In genomic region chr21:17784604-17785402, GRCh38 we compare ENCODE assay signal across 9 cellular contexts. TPM values are rescaled to one million over a fixed set of nuclear protein-coding genes. Genes with fewer than 3 reads are reported as not detected.
DNase-seq lines count a peak whose midpoint lies in the region; ATAC-seq, FAIRE-seq and TF ChIP-seq lines count a peak whose summit lies in the region.
"Had no signal": no experiment of that assay in that cellular context is flagged by ENCODE, and none has a peak within 500 bp of the region (broad histone marks: within the 10 kb centered on the region; RNA-seq: fewer than 3 reads in every experiment).

No MANE protein-coding gene starts in this region.

- no peaks in the 10 kb centered on the region for H4K20me1 ChIP-seq in KMS-11 (ENCODE audit: insufficient read depth)

- H3K9me3 ChIP-seq in gastroesophageal sphincter, result no peaks in the 10 kb centered on the region

- H3K27me3 Mint-ChIP-seq in central memory CD8-positive, alpha-beta T cell, result no peaks in the 10 kb centered on the region

- peak; percentile 49 for ATAC-seq in GM21526 (IDR thresholded peaks at IDR 0.05; ENCODE audit: low FRiP score, unreplicated experiment)
- ATAC-seq in central memory CD8-positive, alpha-beta T cell (replicated peaks; ENCODE audit: extremely low read depth, poor library complexity, severe bottlenecking), result no peak
- ATAC-seq in gastroesophageal sphincter, result no peak

- H3K27ac Mint-ChIP-seq in central memory CD8-positive, alpha-beta T cell (ENCODE audit: low read depth), result peak overlapping the region; percentile 93

- H3K4me3 ChIP-seq in KMS-11 (IDR thresholded peaks at IDR 0.05; ENCODE audit: insufficient read depth, low read depth, low read length) (no peak overlapping the region), gastroesophageal sphincter (no peak overlapping the region)
- H3K4me3 ChIP-seq: cardiac muscle cell had no signal

- WGBS in gastroesophageal sphincter (ENCODE audit: low coverage in 1 of 2), 2 donors, result 73 to 81% methylated on average over 6 of the region's 6 CpGs

- no peak for TF ChIP-seq EP300 in gastroesophageal sphincter (IDR thresholded peaks at IDR 0.05)

- H3K9me3 Mint-ChIP-seq in central memory CD8-positive, alpha-beta T cell, result peaks cover 5% of the 10 kb centered on the region

- peaks cover 17% of the 10 kb centered on the region for H3K36me3 Mint-ChIP-seq in central memory CD8-positive, alpha-beta T cell (ENCODE audit: insufficient read depth)

- H3K27me3 ChIP-seq in KMS-11 (ENCODE audit: insufficient read depth, low read depth) (no peaks in the 10 kb centered on the region), gastroesophageal sphincter (no peaks in the 10 kb centered on the region)
- H3K27me3 ChIP-seq: cardiac muscle cell had no signal

- DNase-seq in GM12891 (ENCODE audit: insufficient read length, low spot score) (no peak), NCI-H1048 (lab: John Stamatoyannopoulos, UW) (no peak), DMS 273 treated with DMSO at 0.1 percent for 48 hours (lab: John Stamatoyannopoulos, UW) (no peak), cortex of kidney (lab: John Stamatoyannopoulos, UW) (no peak)
- no peak for DNase-seq in central memory CD8-positive, alpha-beta T cell (ENCODE audit: low spot score in 2 of 2)

- H3K4me1 Mint-ChIP-seq in central memory CD8-positive, alpha-beta T cell, result peaks cover 94% of the 10 kb centered on the region

- no peaks in the 10 kb centered on the region for H3K79me2 ChIP-seq in KMS-11 (ENCODE audit: insufficient read depth, low read depth)

- H3K36me3 ChIP-seq in KMS-11 (ENCODE audit: insufficient read depth) (no peaks in the 10 kb centered on the region), gastroesophageal sphincter (peaks cover 0 to 34% of the 10 kb centered on the region in 2 donors)

- H3K4me3 Mint-ChIP-seq in central memory CD8-positive, alpha-beta T cell, result peak overlapping the region; percentile 57

- peak; percentile 28; the same call in 1 of the 2 replicates for TF ChIP-seq POLR2A in GM12891 (IDR thresholded peaks at IDR 0.05; ENCODE audit: low read depth, low read length)
- TF ChIP-seq POLR2A in gastroesophageal sphincter (IDR thresholded peaks at IDR 0.05), result no peak

- peak overlapping the region; percentile 81 for H3K27ac ChIP-seq in KMS-11
- no peak overlapping the region for H3K27ac ChIP-seq in gastroesophageal sphincter
- H3K27ac ChIP-seq: cardiac muscle cell had no signal

- FAIRE-seq in GM12891 (lab: Jason Lieb, UNC), result peak; percentile 98

- H3K9ac ChIP-seq in KMS-11, result peak overlapping the region; percentile 36; the same call in 1 of the 2 replicates

- H3K4me1 ChIP-seq in KMS-11 (ENCODE audit: low read depth, poor library complexity, severe bottlenecking) (peaks cover 99% of the 10 kb centered on the region), gastroesophageal sphincter (no peaks in the 10 kb centered on the region)

- H2AFZ ChIP-seq in KMS-11 (ENCODE audit: low read depth), result peak overlapping the region; percentile 28; the same call in 1 of the 2 replicates

- TF ChIP-seq CTCF in KMS-11 (conservative IDR thresholded peaks at IDR 0.05; ENCODE audit: low read depth, low read length) (no peak), gastroesophageal sphincter (IDR thresholded peaks at IDR 0.05) (no peak)

- peak overlapping the region; percentile 91 for H3K4me2 ChIP-seq in KMS-11

TF ChIP-seq in GM12891, 5 proteins besides CTCF, POLR2A, EP300 and RAD21:
- TF ChIP-seq SPI1 (IDR thresholded peaks at IDR 0.05; ENCODE audit: low read depth, low read length), result peak; percentile 57
- no peak for TF ChIP-seq POLR2AphosphoS5 (IDR thresholded peaks at IDR 0.05; ENCODE audit: low read depth, low read length)
- TF ChIP-seq POU2F2 (IDR thresholded peaks at IDR 0.05; ENCODE audit: low read depth, low read length), result peak; percentile 94

RNA-seq across cellular contexts. Expression of gene C21orf91, which starts 34.4 kb away (rescaled TPM):
- polyA plus RNA-seq in GM12891 (2012; ENCODE audit: low read depth, missing spikeins), result 11.2 TPM
- 10 to 100 TPM; 10.2 to 14.5 (median 12.3) TPM for total RNA-seq in gastroesophageal sphincter
